20 cellular contexts compared by ENCODE assay signal in genomic region chr9:70061776-70062175, GRCh38. TPM values are rescaled to one million over a fixed set of nuclear protein-coding genes. Genes with fewer than 3 reads are reported as not detected.
DNase-seq lines count a peak whose midpoint lies in the region; ATAC-seq and TF ChIP-seq lines count a peak whose summit lies in the region.
"Had no signal": no experiment of that assay in that cellular context is flagged by ENCODE, and none has a peak within 500 bp of the region (broad histone marks: within the 10 kb centered on the region; RNA-seq: fewer than 3 reads in every experiment).

No MANE protein-coding gene starts in this region.

- no peak overlapping the region for H2AFZ ChIP-seq in GM23248
- H2AFZ ChIP-seq in fibroblast of lung (ENCODE audit: low read length) = no peak overlapping the region

- TF ChIP-seq CTCF in fibroblast of lung (conservative IDR thresholded peaks at IDR 0.05 in 1 of 2, IDR thresholded peaks at IDR 0.05 in 1 of 2; ENCODE audit: low read depth in 1 of 2, low read length in 2 of 2) (no peak), osteocyte (IDR thresholded peaks at IDR 0.05) (no peak)

- no peaks in the 10 kb centered on the region for H3K9me3 Mint-ChIP-seq in osteocyte (ENCODE audit: unreplicated experiment)
- no peaks in the 10 kb centered on the region for H3K9me3 Mint-ChIP-seq in activated T-cell treated with anti-CD3 and anti-CD28 coated beads, Interleukin-2, amount 50 U/mL, for 4 hours
- H3K9me3 Mint-ChIP-seq: activated CD8-positive, alpha-beta T cell treated with anti-CD3 and anti-CD28 coated beads for 36 hours had no signal

- H3K36me3 Mint-ChIP-seq in osteocyte (ENCODE audit: unreplicated experiment) = no peaks in the 10 kb centered on the region
- H3K36me3 Mint-ChIP-seq in activated T-cell treated with anti-CD3 and anti-CD28 coated beads, Interleukin-2, amount 50 U/mL, for 4 hours (ENCODE audit: insufficient read depth) = no peaks in the 10 kb centered on the region

- H3K4me1 ChIP-seq in GM23248 (ENCODE audit: insufficient read depth) (0 out of 2 replicates have a peak, but pooled peaks cover 4% of the 10 kb centered on the region), fibroblast of lung (ENCODE audit: control insufficient read depth, extremely low read depth, insufficient read depth, low read length) (no peaks in the 10 kb centered on the region)
- H3K4me1 ChIP-seq: adrenal gland had no signal

- H3K4me1 Mint-ChIP-seq in osteocyte (ENCODE audit: unreplicated experiment) = peaks cover 39% of the 10 kb centered on the region
- H3K4me1 Mint-ChIP-seq in activated T-cell treated with anti-CD3 and anti-CD28 coated beads, Interleukin-2, amount 50 U/mL, for 4 hours (ENCODE audit: low read depth) = no peaks in the 10 kb centered on the region

- no peaks in the 10 kb centered on the region for H3F3A ChIP-seq in GM23248 (ENCODE audit: insufficient read depth)

- in situ Hi-C loops in GM23248 (cut with MboI) = no loop called here

- no peak for ATAC-seq in activated T-cell treated with anti-CD3 and anti-CD28 coated beads, Interleukin-2, amount 50 U/mL, for 4 hours
- ATAC-seq: activated CD8-positive, alpha-beta T cell treated with anti-CD3 and anti-CD28 coated beads for 36 hours; foreskin keratinocyte had no signal

- H3K4me3 Mint-ChIP-seq in osteocyte (ENCODE audit: unreplicated experiment) = no peak overlapping the region
- no peak overlapping the region for H3K4me3 Mint-ChIP-seq in activated T-cell treated with anti-CD3 and anti-CD28 coated beads, Interleukin-2, amount 50 U/mL, for 4 hours
- H3K4me3 Mint-ChIP-seq: activated CD8-positive, alpha-beta T cell treated with anti-CD3 and anti-CD28 coated beads for 36 hours had no signal

- no peaks in the 10 kb centered on the region for H4K20me1 ChIP-seq in GM23248 (ENCODE audit: insufficient read depth)
- no peaks in the 10 kb centered on the region for H4K20me1 ChIP-seq in fibroblast of lung (ENCODE audit: control insufficient read depth, extremely low read depth, insufficient read depth, low read length)

- H3K9me3 ChIP-seq in GM23248 (ENCODE audit: low read depth) (no peaks in the 10 kb centered on the region), fibroblast of lung (ENCODE audit: control insufficient read depth, insufficient read depth, low read depth, low read length) (no peaks in the 10 kb centered on the region)
- H3K9me3 ChIP-seq: adrenal gland, transverse colon had no signal

- DNase-seq in GM23248 = peak; percentile 38
- peak; percentile 60 for DNase-seq in NCI-H69 (lab: John Stamatoyannopoulos, UW)
- peak; percentile 16 to 36 for DNase-seq in fibroblast of lung (ENCODE audit: low read depth in 2 of 2)
- DNase-seq in osteocyte (ENCODE audit: extremely low spot score, unreplicated experiment) = no peak
- DNase-seq in activated T-cell treated with anti-CD3 and anti-CD28 coated beads, Interleukin-2, amount 50 U/mL, for 4 hours = no peak
- no peak for DNase-seq in stimulated activated CD4-positive, alpha-beta T cell treated with anti-CD3 and anti-CD28 coated beads, Interleukin-15, amount 100 ng/mL, for 24 hours
- DNase-seq in NCI-H1105 treated with DMSO at 0.1 percent for 48 hours (lab: John Stamatoyannopoulos, UW) = no peak
- DNase-seq: activated CD4-positive, CD25-positive, alpha-beta regulatory T cell treated with anti-CD3 and anti-CD28 coated beads, Interleukin-2, amount 50 U/mL, for 72 hours; activated CD8-positive, alpha-beta T cell treated with anti-CD3 and anti-CD28 coated beads for 36 hours; adrenal gland; foreskin keratinocyte; Kasumi-1; NCI-H1048; NCI-H2029; NCI-H446 treated with DMSO at 0.1 percent for 48 hours; stimulated activated CD4-positive, alpha-beta T cell treated with anti-CD3 and anti-CD28 coated beads, Interleukin-4, amount 100 ng/mL, for 24 hours; stimulated activated naive CD4-positive, alpha-beta T cell treated with Interleukin-2 at 50 U/mL for 16 hours; transverse colon had no signal

- H3K79me2 ChIP-seq in GM23248 (ENCODE audit: insufficient read depth) (no peaks in the 10 kb centered on the region), fibroblast of lung (ENCODE audit: control insufficient read depth, insufficient read depth, low read length) (no peaks in the 10 kb centered on the region)

- no peaks in the 10 kb centered on the region for H3K9me2 ChIP-seq in GM23248 (ENCODE audit: insufficient read depth)

- H3K9ac ChIP-seq in GM23248 (no peak overlapping the region), fibroblast of lung (ENCODE audit: insufficient read depth, low read length) (no peak overlapping the region)

- H3K27ac Mint-ChIP-seq in osteocyte (ENCODE audit: unreplicated experiment) = peak overlapping the region; percentile 64
- H3K27ac Mint-ChIP-seq: activated CD8-positive, alpha-beta T cell treated with anti-CD3 and anti-CD28 coated beads for 36 hours had no signal

- H3K27ac ChIP-seq in GM23248 = no peak overlapping the region
- H3K27ac ChIP-seq in fibroblast of lung (ENCODE audit: insufficient read depth, low read length) = no peak overlapping the region
- H3K27ac ChIP-seq: adrenal gland, foreskin keratinocyte had no signal

- H3K27me3 ChIP-seq in GM23248 (replicated peaks; ENCODE audit: insufficient read depth) = peaks cover 36% of the 10 kb centered on the region
- no peaks in the 10 kb centered on the region for H3K27me3 ChIP-seq in fibroblast of lung (ENCODE audit: control insufficient read depth, insufficient read depth, low read length)
- H3K27me3 ChIP-seq: adrenal gland, foreskin keratinocyte, transverse colon had no signal

- no peaks in the 10 kb centered on the region for H3K27me3 Mint-ChIP-seq in osteocyte (ENCODE audit: unreplicated experiment)
- H3K27me3 Mint-ChIP-seq in activated T-cell treated with anti-CD3 and anti-CD28 coated beads, Interleukin-2, amount 50 U/mL, for 4 hours (ENCODE audit: low read depth) = peaks cover 17% of the 10 kb centered on the region

- H3K4me2 ChIP-seq in GM23248 (ENCODE audit: unreplicated experiment) (no peak overlapping the region), fibroblast of lung (ENCODE audit: extremely low read depth, insufficient read depth, low read length) (no peak overlapping the region)

- H3K4me3 ChIP-seq in GM23248 (no peak overlapping the region), fibroblast of lung (replicated peaks in 1 of 4; ENCODE audit: control extremely low read depth in 1 of 4, insufficient read depth in 1 of 4, low read depth in 3 of 4, low read length in 4 of 4) (no peak overlapping the region)
- H3K4me3 ChIP-seq: adrenal gland, coronary artery, lung, transverse colon had no signal

- no peaks in the 10 kb centered on the region for H3K36me3 ChIP-seq in GM23248 (ENCODE audit: low read depth)
- no peaks in the 10 kb centered on the region for H3K36me3 ChIP-seq in fibroblast of lung (ENCODE audit: control insufficient read depth, insufficient read depth, low read length)
- H3K36me3 ChIP-seq: adrenal gland, transverse colon had no signal

- 40 to 53% methylated on average over 1 of the region's 1 CpG for WGBS in GM23248 (ENCODE audit: low coverage in 1 of 2, low lambda C conversion rate in 2 of 2, missing lambda C conversion rate in 2 of 2), 2 experiments

RNA-seq across cellular contexts. Expression of gene MAMDC2, which starts 18.1 kb away (rescaled TPM):
- not detected in 2 replicates for total RNA-seq in GM23248 (2014; rRNA removed; shearing (Covaris generic))
- polyA plus RNA-seq in GM23248 (2016; fragmentation: Nextera tagmentation; extraction: Ambion mirVana) = 0.45 and 0.53 TPM in 2 replicates
- 5.4 and 23.0 TPM in 2 replicates for total RNA-seq in fibroblast of lung
- 4.2 and 14.4 TPM in 2 replicates for polyA plus RNA-seq in fibroblast of lung
- polyA plus RNA-seq in fibroblast of lung (2012) = 3.0 and 9.0 TPM in 2 replicates
- 1.9 and 6.7 TPM in 2 replicates for polyA minus RNA-seq in fibroblast of lung (ENCODE audit: low replicate concordance)
- total RNA-seq in osteocyte = 11.3 and 11.8 TPM in 2 replicates
- total RNA-seq in activated T-cell treated with anti-CD3 and anti-CD28 coated beads, Interleukin-2, amount 50 U/mL, for 4 hours = not detected
- total RNA-seq: activated CD8-positive, alpha-beta T cell treated with anti-CD3 and anti-CD28 coated beads for 36 hours had no signal

Comparison
In these comparisons a context has a peak if more than half of its experiments do, and no peak if none do; other contexts are left out.
1. DNase-seq: peak in GM23248 (single experiment), NCI-H69 (single experiment) and fibroblast of lung (2 of 2); none in osteocyte (single experiment), activated T-cell treated with anti-CD3 and anti-CD28 coated beads, Interleukin-2, amount 50 U/mL, for 4 hours (single experiment), stimulated activated CD4-positive, alpha-beta T cell treated with anti-CD3 and anti-CD28 coated beads, Interleukin-15, amount 100 ng/mL, for 24 hours (single experiment) and NCI-H1105 treated with DMSO at 0.1 percent for 48 hours (single experiment).